20 cellular contexts compared by ENCODE assay signal in genomic region chr1:233972951-233973635, GRCh38.
DNase-seq lines count a peak whose midpoint lies in the region; ATAC-seq and TF ChIP-seq lines count a peak whose summit lies in the region.
"Had no signal": no experiment of that assay in that cellular context is flagged by ENCODE, and none has a peak within 500 bp of the region (broad histone marks: within the 10 kb centered on the region; RNA-seq: fewer than 3 reads in every experiment).

No MANE protein-coding gene starts in this region.

- in situ Hi-C loops in transverse colon (cut with MboI; ENCODE audit: low pct_ligation_motif_present in 1 of 4, low pct_unique_long_range_greater_than_20kb in 1 of 4, low sequenced_read_pairs in 3 of 4): no loop called here

- POLR2A ChIA-PET in A673 (lab: Charles Lee; ENCODE audit: low non-redundant PET): no interaction called here

- peaks cover 6% of the 10 kb centered on the region for H3K27me3 ChIP-seq in A673 (replicated peaks; ENCODE audit: insufficient read depth, low read depth, low read length, poor library complexity)
- no peaks in the 10 kb centered on the region for H3K27me3 ChIP-seq in endodermal cell (ENCODE audit: control insufficient read depth, insufficient read depth, low read length, poor library complexity, severe bottlenecking)
- H3K27me3 ChIP-seq in transverse colon: no peaks in the 10 kb centered on the region
- H3K27me3 ChIP-seq: Peyer's patch had no signal

- WGBS in endodermal cell (ENCODE audit: insufficient coverage in 1 of 2, insufficient read length in 1 of 2), 2 experiments: 94% methylated on average over 6 to 7 of the region's 7 CpGs
- WGBS in transverse colon (ENCODE audit: low coverage in 1 of 2), 2 donors: 17 to 68% methylated on average over 1 to 7 of the region's 7 CpGs

- ATAC-seq in GM21737 (IDR thresholded peaks at IDR 0.05; ENCODE audit: unreplicated experiment): no peak
- no peak for ATAC-seq in HG02884 (IDR thresholded peaks at IDR 0.05; ENCODE audit: unreplicated experiment)
- no peak for ATAC-seq in GM21423 (IDR thresholded peaks at IDR 0.05; ENCODE audit: unreplicated experiment)

- H3K4me3 Mint-ChIP-seq in endodermal cell: no peak overlapping the region
- H3K4me3 Mint-ChIP-seq: nephron had no signal

- H3K36me3 ChIP-seq in A673 (ENCODE audit: insufficient read depth, low read length, poor library complexity, severe bottlenecking) (no peaks in the 10 kb centered on the region), endodermal cell (ENCODE audit: control insufficient read depth, insufficient read depth, low read length) (no peaks in the 10 kb centered on the region), transverse colon (no peaks in the 10 kb centered on the region)
- H3K36me3 ChIP-seq: Peyer's patch had no signal

- intact Hi-C loops in A673 (cut with micrococcal nuclease; ENCODE audit: unreplicated experiment): no loop called here
- intact Hi-C loops in transverse colon (cut with DNase I; ENCODE audit: low total_unique reads): no loop called here

- H3K4me3 ChIP-seq in A673 (ENCODE audit: low read depth, low read length, poor library complexity, severe bottlenecking) (no peak overlapping the region), endodermal cell (ENCODE audit: low read length) (no peak overlapping the region), transverse colon (no peak overlapping the region)
- H3K4me3 ChIP-seq: Peyer's patch had no signal

- no peak overlapping the region for H3K27ac Mint-ChIP-seq in endodermal cell
- H3K27ac Mint-ChIP-seq: nephron had no signal

- DNase-seq in A673 (ENCODE audit: low spot score) (peak; percentile 24), H4 (ENCODE audit: low spot score) (peak; percentile 19), NCI-H69 (lab: John Stamatoyannopoulos, UW) (peak; percentile 70), endodermal cell (no peak), transverse colon (no peak)
- DNase-seq: activated CD4-positive, alpha-beta T cell treated with anti-CD3 and anti-CD28 coated beads, Interleukin-2, amount 50 U/mL, for 1 hour; aorta; COR-L47; hypothalamus; kidney glomerular epithelial cell; NCI-H1048; NCI-H2107; NCI-H526; Peyer's patch; small intestine; stimulated activated CD4-positive, alpha-beta T cell treated with anti-CD3 and anti-CD28 coated beads, Interleukin-4, amount 100 ng/mL, for 24 hours had no signal

- CTCF ChIA-PET in A673 (lab: Charles Lee): no interaction called here

- H3K4me1 ChIP-seq in A673 (ENCODE audit: insufficient read depth, low read length, poor library complexity, severe bottlenecking) (no peaks in the 10 kb centered on the region), endodermal cell (ENCODE audit: control insufficient read depth, insufficient read depth, low read length) (no peaks in the 10 kb centered on the region), transverse colon (no peaks in the 10 kb centered on the region)
- H3K4me1 ChIP-seq: Peyer's patch had no signal

- peaks cover 3% of the 10 kb centered on the region for H3K36me3 Mint-ChIP-seq in endodermal cell (ENCODE audit: low read depth)

- no peaks in the 10 kb centered on the region for H3K9me3 ChIP-seq in A673 (ENCODE audit: low read depth, low read length, poor library complexity, severe bottlenecking)
- H3K9me3 ChIP-seq in endodermal cell (ENCODE audit: control insufficient read depth, low read length): no peaks in the 10 kb centered on the region
- no peaks in the 10 kb centered on the region for H3K9me3 ChIP-seq in transverse colon
- H3K9me3 ChIP-seq: Peyer's patch had no signal

- H3K27ac ChIP-seq in A673 (ENCODE audit: low read depth, low read length, poor library complexity, severe bottlenecking) (no peak overlapping the region), endodermal cell (ENCODE audit: low read depth, low read length) (peak overlapping the region; percentile 32), transverse colon (no peak overlapping the region)
- H3K27ac ChIP-seq: Peyer's patch had no signal

- no peak overlapping the region for H3K9ac ChIP-seq in endodermal cell (ENCODE audit: extremely low read depth, low read length, poor library complexity, severe bottlenecking)

- H3K9me3 Mint-ChIP-seq in endodermal cell: no peaks in the 10 kb centered on the region
- H3K9me3 Mint-ChIP-seq: nephron had no signal

- no peak for TF ChIP-seq POLR2A in transverse colon (IDR thresholded peaks at IDR 0.05)

- H3K27me3 Mint-ChIP-seq in endodermal cell (ENCODE audit: insufficient read depth): no peaks in the 10 kb centered on the region

- peaks cover 8% of the 10 kb centered on the region for H3K4me1 Mint-ChIP-seq in endodermal cell
- H3K4me1 Mint-ChIP-seq: nephron had no signal

- TF ChIP-seq CTCF in A673 (conservative IDR thresholded peaks at IDR 0.05; ENCODE audit: low read depth, low read length): no peak
- TF ChIP-seq CTCF in endodermal cell (conservative IDR thresholded peaks at IDR 0.05): peak; percentile 52
- TF ChIP-seq CTCF in transverse colon (IDR thresholded peaks at IDR 0.05): no peak

- no TSS peak for BruUV-seq in A673 (replicated peaks; lab: Mats Ljungman, UMichigan)

- TF ChIP-seq EP300 in transverse colon (IDR thresholded peaks at IDR 0.05; ENCODE audit: low read depth): no peak

Comparison
In these comparisons a context has a peak if more than half of its experiments do, and no peak if none do; other contexts are left out.
1. DNase-seq: peak in A673 (single experiment), H4 (single experiment) and NCI-H69 (single experiment); none in endodermal cell (single experiment) and transverse colon (single experiment).